In genomic region chr22:22710719-22711531, GRCh38 we compare ENCODE assay signal across 7 cellular contexts.
DNase-seq lines count a peak whose midpoint lies in the region; ATAC-seq and TF ChIP-seq lines count a peak whose summit lies in the region.

No MANE protein-coding gene starts in this region.

- H3K27me3 ChIP-seq in MM.1S (replicated peaks; ENCODE audit: insufficient read depth, low read length): no peaks in the 10 kb centered on the region
- peaks cover 5% of the 10 kb centered on the region for H3K27me3 ChIP-seq in effector memory CD4-positive, alpha-beta T cell (replicated peaks; ENCODE audit: control insufficient read depth, insufficient read depth, low read length, poor library complexity, severe bottlenecking)
- H3K27me3 ChIP-seq in naive thymus-derived CD4-positive, alpha-beta T cell (ENCODE audit: control insufficient read depth in 2 of 2, insufficient read depth in 2 of 2, low read length in 2 of 2): no peaks in the 10 kb centered on the region

- H3K4me2 ChIP-seq in MM.1S (ENCODE audit: low read depth, low read length): no peak overlapping the region

- no peak overlapping the region for H3K27ac Mint-ChIP-seq in activated CD8-positive, alpha-beta T cell treated with anti-CD3 and anti-CD28 coated beads, Interleukin-2, amount 10 ng/mL, durations not matched to agents 7 days and 5 days
- H3K27ac Mint-ChIP-seq in naive thymus-derived CD4-positive, alpha-beta T cell: no peak overlapping the region

- H2AFZ ChIP-seq in MM.1S (ENCODE audit: low read length): no peak overlapping the region

- H3K4me3 Mint-ChIP-seq in activated CD8-positive, alpha-beta T cell treated with anti-CD3 and anti-CD28 coated beads, Interleukin-2, amount 10 ng/mL, durations not matched to agents 7 days and 5 days: no peak overlapping the region
- no peak overlapping the region for H3K4me3 Mint-ChIP-seq in naive thymus-derived CD4-positive, alpha-beta T cell

- CTCF ChIA-PET in activated CD8-positive, alpha-beta T cell treated with anti-CD3 and anti-CD28 coated beads, Interleukin-2, amount 10 ng/mL, durations not matched to agents 7 days and 5 days (lab: Charles Lee): interaction anchor here (1.1 to 2.9 kb wide), 4 partner anchors 35 to 174 kb away, joined by 4 to 20 read pairs (median 8); no protein-coding TSS in a partner anchor
- CTCF ChIA-PET in naive thymus-derived CD4-positive, alpha-beta T cell (lab: Charles Lee): interaction anchor here (1.5 to 2.3 kb wide), 3 partner anchors 173 to 243 kb away, joined by 4 to 23 read pairs (median 9); no protein-coding TSS in a partner anchor

- no peaks in the 10 kb centered on the region for H4K20me1 ChIP-seq in MM.1S (ENCODE audit: insufficient read depth, low read length)

- no peak overlapping the region for H3K4me3 ChIP-seq in MM.1S (ENCODE audit: low read length)
- no peak overlapping the region for H3K4me3 ChIP-seq in effector memory CD4-positive, alpha-beta T cell (ENCODE audit: insufficient read depth, low read depth, low read length, poor library complexity, severe bottlenecking)
- no peak overlapping the region for H3K4me3 ChIP-seq in naive thymus-derived CD4-positive, alpha-beta T cell (ENCODE audit: low read length)

- no peak overlapping the region for H3K9ac ChIP-seq in MM.1S (ENCODE audit: low read length)

- H3K9me2 ChIP-seq in MM.1S (replicated peaks; ENCODE audit: insufficient read depth, low read length): no peaks in the 10 kb centered on the region

- ATAC-seq in activated CD8-positive, alpha-beta T cell treated with anti-CD3 and anti-CD28 coated beads, Interleukin-2, amount 10 ng/mL, durations not matched to agents 7 days and 5 days: peak; percentile 86
- ATAC-seq in naive thymus-derived CD4-positive, alpha-beta T cell: peak; percentile 66
- ATAC-seq in GM19452 (IDR thresholded peaks at IDR 0.05; ENCODE audit: unreplicated experiment): no peak

- H3K36me3 ChIP-seq in MM.1S (replicated peaks; ENCODE audit: insufficient read depth, low read length): no peaks in the 10 kb centered on the region
- H3K36me3 ChIP-seq in effector memory CD4-positive, alpha-beta T cell (ENCODE audit: control insufficient read depth, insufficient read depth, low read length): no peaks in the 10 kb centered on the region
- H3K36me3 ChIP-seq in naive thymus-derived CD4-positive, alpha-beta T cell (ENCODE audit: control insufficient read depth in 2 of 3, insufficient read depth in 3 of 3, low read length in 3 of 3): no peaks in the 10 kb centered on the region

- peaks cover 4% of the 10 kb centered on the region for H3K4me1 Mint-ChIP-seq in activated CD8-positive, alpha-beta T cell treated with anti-CD3 and anti-CD28 coated beads, Interleukin-2, amount 10 ng/mL, durations not matched to agents 7 days and 5 days (ENCODE audit: low read depth)
- peaks cover 0 to 3% (median 0%) of the 10 kb centered on the region in 7 donors for H3K4me1 Mint-ChIP-seq in naive thymus-derived CD4-positive, alpha-beta T cell

- H3K79me2 ChIP-seq in MM.1S (ENCODE audit: low read length): no peaks in the 10 kb centered on the region

- H3K27ac ChIP-seq in MM.1S (ENCODE audit: low read length): no peak overlapping the region
- no peak overlapping the region for H3K27ac ChIP-seq in effector memory CD4-positive, alpha-beta T cell (ENCODE audit: insufficient read depth, low read length, poor library complexity, severe bottlenecking)
- H3K27ac ChIP-seq in naive thymus-derived CD4-positive, alpha-beta T cell (ENCODE audit: low read depth, low read length): no peak overlapping the region

- H3K9me3 Mint-ChIP-seq in activated CD8-positive, alpha-beta T cell treated with anti-CD3 and anti-CD28 coated beads, Interleukin-2, amount 10 ng/mL, durations not matched to agents 7 days and 5 days (ENCODE audit: insufficient read depth): no peaks in the 10 kb centered on the region
- H3K9me3 Mint-ChIP-seq in naive thymus-derived CD4-positive, alpha-beta T cell: no peaks in the 10 kb centered on the region

- intact Hi-C loops in naive thymus-derived CD4-positive, alpha-beta T cell (cut with micrococcal nuclease): loop anchor here (1.0 to 10.0 kb wide), 6 partner anchors 9 to 246 kb away; no protein-coding TSS in a partner anchor

- no peaks in the 10 kb centered on the region for H3K36me3 Mint-ChIP-seq in activated CD8-positive, alpha-beta T cell treated with anti-CD3 and anti-CD28 coated beads, Interleukin-2, amount 10 ng/mL, durations not matched to agents 7 days and 5 days (ENCODE audit: low read depth)
- no peaks in the 10 kb centered on the region for H3K36me3 Mint-ChIP-seq in naive thymus-derived CD4-positive, alpha-beta T cell

- H3K9me3 ChIP-seq in MM.1S (replicated peaks; ENCODE audit: insufficient read depth, low read length): no peaks in the 10 kb centered on the region
- no peaks in the 10 kb centered on the region for H3K9me3 ChIP-seq in effector memory CD4-positive, alpha-beta T cell (ENCODE audit: control insufficient read depth, low read length)
- H3K9me3 ChIP-seq in naive thymus-derived CD4-positive, alpha-beta T cell (ENCODE audit: control insufficient read depth in 2 of 3, low read length in 3 of 3): no peaks in the 10 kb centered on the region

- no peaks in the 10 kb centered on the region for H3F3A ChIP-seq in MM.1S (ENCODE audit: insufficient read depth, low read length)

- no peaks in the 10 kb centered on the region for H3K27me3 Mint-ChIP-seq in activated CD8-positive, alpha-beta T cell treated with anti-CD3 and anti-CD28 coated beads, Interleukin-2, amount 10 ng/mL, durations not matched to agents 7 days and 5 days (ENCODE audit: low read depth)
- peaks cover 0 to 6% (median 0%) of the 10 kb centered on the region in 5 donors for H3K27me3 Mint-ChIP-seq in naive thymus-derived CD4-positive, alpha-beta T cell

- DNase-seq in GM10266 (ENCODE audit: extremely low spot score) (peak; percentile 43), MM.1S (peak; percentile 52)
- DNase-seq in activated CD8-positive, alpha-beta T cell treated with anti-CD3 and anti-CD28 coated beads, Interleukin-2, amount 10 ng/mL, durations not matched to agents 7 days and 5 days: peak; percentile 81
- peak; percentile 44 to 70 (median 65) for DNase-seq in effector memory CD4-positive, alpha-beta T cell
- peak; percentile 46 to 79 (median 64) for DNase-seq in naive thymus-derived CD4-positive, alpha-beta T cell
- DNase-seq in stimulated activated naive CD4-positive, alpha-beta T cell treated with Interleukin-2 at 50 U/mL for 16 hours (lab: John Stamatoyannopoulos, UW): peak; percentile 73

- POLR2A ChIA-PET in activated CD8-positive, alpha-beta T cell treated with anti-CD3 and anti-CD28 coated beads, Interleukin-2, amount 10 ng/mL, durations not matched to agents 7 days and 5 days (lab: Charles Lee): no interaction called here
- POLR2A ChIA-PET in naive thymus-derived CD4-positive, alpha-beta T cell (lab: Charles Lee): no interaction called here

- TF ChIP-seq CTCF in GM10266 (IDR thresholded peaks at IDR 0.05; ENCODE audit: control insufficient read depth, insufficient read depth, low read depth, missing control alignments) (peak; percentile 87), MM.1S (IDR thresholded peaks at IDR 0.05; ENCODE audit: low read length) (peak; percentile 83)

- 0 out of 2 replicates have a peak, but pooled peaks cover 5% of the 10 kb centered on the region for H3K4me1 ChIP-seq in MM.1S (ENCODE audit: low read length)
- H3K4me1 ChIP-seq in effector memory CD4-positive, alpha-beta T cell (ENCODE audit: control insufficient read depth, insufficient read depth, low read length, poor library complexity, severe bottlenecking): no peaks in the 10 kb centered on the region
- H3K4me1 ChIP-seq in naive thymus-derived CD4-positive, alpha-beta T cell (ENCODE audit: control insufficient read depth in 2 of 2, insufficient read depth in 2 of 2, low read length in 2 of 2): no peaks in the 10 kb centered on the region
